In the genomic region with DNA sequence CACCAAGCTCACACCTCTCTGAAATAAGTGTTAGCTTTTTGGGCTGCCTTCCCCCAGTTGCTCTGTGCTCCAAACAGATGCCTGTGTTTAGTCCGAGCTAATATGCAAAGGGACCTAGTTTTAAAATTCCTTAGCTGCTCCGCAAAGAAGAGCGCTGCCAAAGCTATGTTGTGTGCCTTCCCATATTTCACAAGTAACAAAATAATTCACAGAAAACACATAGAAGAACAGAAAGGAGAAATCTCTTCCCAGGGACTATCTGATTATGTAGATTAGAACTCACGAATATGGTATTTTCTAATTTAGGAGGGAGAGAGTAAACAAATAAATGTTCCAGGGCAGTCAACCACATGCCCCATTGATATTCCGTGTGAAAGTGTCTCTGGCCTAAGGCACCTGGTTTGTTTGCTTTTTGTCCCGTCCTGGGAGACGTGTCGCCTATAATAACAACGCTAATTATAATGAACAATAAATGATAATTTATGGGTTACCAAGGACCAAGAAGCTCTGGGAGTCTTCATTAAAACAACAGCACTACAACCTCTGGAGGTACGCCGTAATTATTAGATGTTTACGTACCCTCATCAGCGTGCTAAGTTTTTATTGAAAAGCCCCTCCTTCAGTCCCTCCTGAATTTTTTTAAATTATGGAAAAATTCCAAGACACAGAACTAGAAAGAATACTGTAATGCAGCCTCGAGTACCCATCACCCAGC, we compare ENCODE assay signal across 8 cellular contexts. TPM values are rescaled to one million over a fixed set of nuclear protein-coding genes. Genes with fewer than 3 reads are reported as not detected.
DNase-seq lines count a peak whose midpoint lies in the region; ATAC-seq and TF ChIP-seq lines count a peak whose summit lies in the region.

No MANE protein-coding gene starts in this region.

- intact Hi-C loops in CD14-positive monocyte (cut with micrococcal nuclease), result loop anchor here (2.0 to 10.0 kb wide), 5 partner anchors 37 to 941 kb away; a partner anchor contains a TSS

- peaks cover 50% of the 10 kb centered on the region for H3K4me1 Mint-ChIP-seq in CD14-positive monocyte
- peaks cover 13 to 77% (median 31%) of the 10 kb centered on the region in 4 donors for H3K4me1 Mint-ChIP-seq in naive thymus-derived CD8-positive, alpha-beta T cell

- no peaks in the 10 kb centered on the region for H3K36me3 ChIP-seq in MG63

- H3K27me3 ChIP-seq in MG63, result no peaks in the 10 kb centered on the region

- no peaks in the 10 kb centered on the region for H3K9me3 Mint-ChIP-seq in CD14-positive monocyte
- H3K9me3 Mint-ChIP-seq in naive thymus-derived CD8-positive, alpha-beta T cell, result peaks cover 0 to 4% (median 0%) of the 10 kb centered on the region in 9 donors

- H3K27ac Mint-ChIP-seq in CD14-positive monocyte, result peak overlapping the region in 4 of 7 donors; percentile 85 to 100 (median 96)
- peak overlapping the region in 9 of 10 donors; percentile 7 to 99 (median 98) for H3K27ac Mint-ChIP-seq in naive thymus-derived CD8-positive, alpha-beta T cell

- H3K9me3 ChIP-seq in MG63, result no peaks in the 10 kb centered on the region

- CTCF ChIA-PET in HEK293T (lab: Yijun Ruan, JAX), result interaction anchor here (0.7 to 0.8 kb wide), 2 partner anchors 61 to 274 kb away, joined by 3 to 4 read pairs; no protein-coding TSS in a partner anchor

- ATAC-seq in naive thymus-derived CD8-positive, alpha-beta T cell, result no peak
- no peak for ATAC-seq in GM18498 (IDR thresholded peaks at IDR 0.05; ENCODE audit: unreplicated experiment)

- H3K27me3 Mint-ChIP-seq in CD14-positive monocyte (ENCODE audit: low read depth in 3 of 3), result no peaks in the 10 kb centered on the region
- peaks cover 0 to 5% (median 0%) of the 10 kb centered on the region in 5 donors for H3K27me3 Mint-ChIP-seq in naive thymus-derived CD8-positive, alpha-beta T cell

- peak overlapping the region; percentile 99 for H3K4me3 Mint-ChIP-seq in CD14-positive monocyte
- H3K4me3 Mint-ChIP-seq in naive thymus-derived CD8-positive, alpha-beta T cell, result peak overlapping the region; percentile 95 to 100 (median 98)

- POLR2A ChIA-PET in naive thymus-derived CD8-positive, alpha-beta T cell (lab: Charles Lee), result interaction anchor here (0.6 to 4.7 kb wide), 9 partner anchors 10 to 664 kb away, joined by 3 to 44 read pairs (median 4); a partner anchor contains a TSS
- POLR2A ChIA-PET in HEK293T (lab: Yijun Ruan, JAX), result interaction anchor here (0.6 to 2.3 kb wide), 4 partner anchors 9 to 665 kb away, joined by 3 to 9 read pairs (median 3); no protein-coding TSS in a partner anchor

- DNase-seq in CD14-positive monocyte (ENCODE audit: low spot score) (no peak), MG63 (no peak), cardiac fibroblast (ENCODE audit: low read depth in 2 of 2) (no peak), dedifferentiated amniotic fluid mesenchymal stem cell (ENCODE audit: extremely low spot score) (no peak), HEK293T (ENCODE audit: extremely low spot score) (no peak), NCI-H446 treated with DMSO at 0.1 percent for 48 hours (lab: John Stamatoyannopoulos, UW) (no peak)
- no peak for DNase-seq in naive thymus-derived CD8-positive, alpha-beta T cell

- TF ChIP-seq CTCF in CD14-positive monocyte (IDR thresholded peaks at IDR 0.05), result no peak
- TF ChIP-seq CTCF in cardiac fibroblast (IDR thresholded peaks at IDR 0.05; ENCODE audit: low read depth, low read length), result no peak

- peaks cover 10 to 12% of the 10 kb centered on the region in 2 donors for H3K36me3 Mint-ChIP-seq in CD14-positive monocyte
- peaks cover 0 to 8% (median 5%) of the 10 kb centered on the region in 3 donors for H3K36me3 Mint-ChIP-seq in naive thymus-derived CD8-positive, alpha-beta T cell

- H3K4me3 ChIP-seq in MG63 (peak overlapping the region; percentile 89), cardiac fibroblast (replicated peaks in 1 of 2; ENCODE audit: low read depth in 2 of 2, low read length in 2 of 2) (peak overlapping the region; percentile 93 to 100)

TF ChIP-seq in HEK293T, 16 proteins besides CTCF, POLR2A, EP300 and RAD21:
- no peak for TF ChIP-seq ELF4 (IDR thresholded peaks at IDR 0.05)
- no peak for TF ChIP-seq ZNF384 (IDR thresholded peaks at IDR 0.05)
- no peak for TF ChIP-seq ARNT (IDR thresholded peaks at IDR 0.05)
- TF ChIP-seq BHLHE40 (IDR thresholded peaks at IDR 0.05; ENCODE audit: borderline replicate concordance), result no peak
- no peak for TF ChIP-seq FOXK2 (IDR thresholded peaks at IDR 0.05)
- no peak for TF ChIP-seq SP1 (IDR thresholded peaks at IDR 0.05)
- no peak for TF ChIP-seq TARDBP (IDR thresholded peaks at IDR 0.05)
- no peak for TF ChIP-seq NFRKB (IDR thresholded peaks at IDR 0.05)
- TF ChIP-seq FOXM1 (IDR thresholded peaks at IDR 0.05; ENCODE audit: borderline replicate concordance), result no peak
- no peak for TF ChIP-seq FOXA1 (IDR thresholded peaks at IDR 0.05)
- TF ChIP-seq SUZ12 (IDR thresholded peaks at IDR 0.05), result no peak
- TF ChIP-seq, protein P1, sequence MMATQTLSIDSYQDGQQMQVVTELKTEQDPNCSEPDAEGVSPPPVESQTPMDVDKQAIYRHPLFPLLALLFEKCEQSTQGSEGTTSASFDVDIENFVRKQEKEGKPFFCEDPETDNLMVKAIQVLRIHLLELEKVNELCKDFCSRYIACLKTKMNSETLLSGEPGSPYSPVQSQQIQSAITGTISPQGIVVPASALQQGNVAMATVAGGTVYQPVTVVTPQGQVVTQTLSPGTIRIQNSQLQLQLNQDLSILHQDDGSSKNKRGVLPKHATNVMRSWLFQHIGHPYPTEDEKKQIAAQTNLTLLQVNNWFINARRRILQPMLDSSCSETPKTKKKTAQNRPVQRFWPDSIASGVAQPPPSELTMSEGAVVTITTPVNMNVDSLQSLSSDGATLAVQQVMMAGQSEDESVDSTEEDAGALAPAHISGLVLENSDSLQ (IDR thresholded peaks at IDR 0.05), result no peak
- TF ChIP-seq L3MBTL2 (conservative IDR thresholded peaks at IDR 0.05), result no peak
- no peak for TF ChIP-seq CTBP1 (IDR thresholded peaks at IDR 0.05; ENCODE audit: borderline replicate concordance)
- no peak for TF ChIP-seq HDGF (IDR thresholded peaks at IDR 0.05; ENCODE audit: borderline replicate concordance)

RNA-seq across cellular contexts. Expression of a gene that starts 1.2 kb away (rescaled TPM):
- polyA plus RNA-seq in CD14-positive monocyte, result 10 to 100 TPM; 17.6 to 26.4 TPM
- 10.1 and 19.2 TPM in 2 replicates for total RNA-seq in MG63 (2014; rRNA removed; shearing (Covaris generic); ENCODE audit: low replicate concordance)
- 10 to 100 TPM; 36.3 to 38.1 TPM for total RNA-seq in naive thymus-derived CD8-positive, alpha-beta T cell
- polyA plus RNA-seq in naive thymus-derived CD8-positive, alpha-beta T cell, result 10 to 100 TPM; 10.2 to 15.3 (median 13.7) TPM
